ENCODE assay signal across 8 cellular contexts in the genomic region with DNA sequence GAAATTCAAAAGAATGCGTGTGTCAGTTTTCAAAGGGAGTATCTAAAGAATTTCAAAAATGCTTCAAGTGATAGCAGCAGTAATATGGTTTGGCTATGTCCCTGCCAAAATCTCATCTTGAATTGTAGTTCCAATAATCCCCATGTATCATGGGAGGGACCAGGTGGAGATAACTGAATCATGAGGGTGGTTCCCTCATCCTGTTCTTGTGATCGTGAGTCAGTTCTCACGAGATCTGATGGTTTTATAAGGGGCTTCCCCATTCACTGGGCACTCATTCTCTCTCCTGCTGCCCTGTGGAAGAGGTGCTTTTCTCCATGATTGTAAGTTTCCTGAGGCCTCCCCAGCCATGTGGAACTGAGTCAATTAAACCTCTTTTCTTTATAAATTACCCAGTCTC. TPM values are rescaled to one million over a fixed set of nuclear protein-coding genes. Genes with fewer than 3 reads are reported as not detected.
"Had no signal": no experiment of that assay in that cellular context is flagged by ENCODE, and none has a peak within 500 bp of the region (broad histone marks: within the 10 kb centered on the region; RNA-seq: fewer than 3 reads in every experiment).

No MANE protein-coding gene starts in this region.

RNA-seq across cellular contexts. Expression of gene TEX26, which starts 5.3 kb away (rescaled TPM):
- total RNA-seq: activated CD8-positive, alpha-beta T cell treated with anti-CD3 and anti-CD28 coated beads, Interleukin-2, amount 10 ng/mL, durations not matched to agents 7 days and 5 days; activated T-helper 1 cell treated with anti-CD3 and anti-CD28 coated beads, Interleukin-12 subunit alpha, Interleukin-12 subunit beta, Interleukin-2, Interleukin-4 antibody, amounts not matched to agents 30 ng/mL and 10 ng/mL and 1 ng/mL, durations not matched to agents 14 hours and 24 hours and 36 hours; ascending aorta; endothelial cell of umbilical vein; ovary; SJCRH30; T-helper 2 cell treated with Interferon-gamma antibody and Interleukin-4, amounts not matched to agents 100 ng/mL and 5 ng/mL, for 36 hours; WTC11 had no signal
- polyA plus RNA-seq: endothelial cell of umbilical vein had no signal

RNA-seq across cellular contexts. Expression of gene MEDAG, which starts 21.1 kb away (rescaled TPM):
- total RNA-seq: activated CD8-positive, alpha-beta T cell treated with anti-CD3 and anti-CD28 coated beads, Interleukin-2, amount 10 ng/mL, durations not matched to agents 7 days and 5 days; activated T-helper 1 cell treated with anti-CD3 and anti-CD28 coated beads, Interleukin-12 subunit alpha, Interleukin-12 subunit beta, Interleukin-2, Interleukin-4 antibody, amounts not matched to agents 30 ng/mL and 10 ng/mL and 1 ng/mL, durations not matched to agents 14 hours and 24 hours and 36 hours; T-helper 2 cell treated with Interferon-gamma antibody and Interleukin-4, amounts not matched to agents 100 ng/mL and 5 ng/mL, for 36 hours had no signal
